In the genomic region with DNA sequence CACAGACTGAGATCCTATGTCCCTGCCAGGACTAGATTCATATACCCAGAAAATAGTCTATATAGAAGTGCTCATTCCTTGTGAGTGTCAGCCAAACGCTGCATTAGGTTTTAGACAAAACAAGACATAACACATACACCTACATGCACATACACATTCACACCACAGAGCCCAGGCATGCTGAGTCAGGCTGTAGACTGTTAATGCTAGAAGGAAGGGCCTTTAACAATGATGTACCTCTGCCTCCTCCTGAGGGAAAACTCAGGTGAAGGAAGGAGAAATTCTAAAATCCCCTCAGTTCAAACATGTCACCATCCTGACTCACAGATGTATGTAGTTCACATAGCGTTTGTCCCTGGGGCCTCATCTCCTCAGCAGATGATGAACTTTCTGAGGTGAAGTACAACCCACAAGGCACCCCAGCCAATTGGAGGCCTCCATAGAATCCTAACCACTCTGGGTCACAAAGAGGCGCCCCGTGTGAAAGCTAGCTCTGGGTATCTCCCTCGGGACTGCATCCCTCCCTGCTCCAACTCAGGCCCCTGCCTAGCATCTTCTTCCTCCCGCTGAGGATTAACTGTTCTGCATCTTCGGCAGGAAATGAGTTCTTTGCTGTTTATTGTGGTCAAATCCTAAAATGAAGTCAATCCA, we compare ENCODE assay signal across 16 cellular contexts. TPM values are rescaled to one million over a fixed set of nuclear protein-coding genes. Genes with fewer than 3 reads are reported as not detected.
DNase-seq lines count a peak whose midpoint lies in the region; ATAC-seq, FAIRE-seq and TF ChIP-seq lines count a peak whose summit lies in the region.
"Had no signal": no experiment of that assay in that cellular context is flagged by ENCODE, and none has a peak within 500 bp of the region (broad histone marks: within the 10 kb centered on the region; RNA-seq: fewer than 3 reads in every experiment).

No MANE protein-coding gene starts in this region.

- no peaks in the 10 kb centered on the region for H3F3A ChIP-seq in GM23338 (replicated peaks; ENCODE audit: low read depth)

- no peak overlapping the region for H3K9ac ChIP-seq in BLaER1

- no peaks in the 10 kb centered on the region for H3K9me3 Mint-ChIP-seq in GM23338
- H3K9me3 Mint-ChIP-seq: CD8-positive, alpha-beta memory T cell; H9 had no signal

- H3K4me3 ChIP-seq in BLaER1 (no peak overlapping the region), GM23338 (no peak overlapping the region), bronchial epithelial cell (ENCODE audit: low read depth, low read length) (no peak overlapping the region)
- H3K4me3 ChIP-seq: K562 had no signal

- H3K4me2 ChIP-seq in BLaER1 (peak overlapping the region; percentile 59), GM23338 (no peak overlapping the region)

- FAIRE-seq in bronchial epithelial cell (lab: Jason Lieb, UNC): no peak
- FAIRE-seq: GM12891, K562 had no signal

- H3K27me3 Mint-ChIP-seq in GM23338 (ENCODE audit: insufficient read depth, low read depth, poor library complexity): peaks cover 2% of the 10 kb centered on the region

- H3K4me1 ChIP-seq in BLaER1 (peaks cover 19% of the 10 kb centered on the region), GM23338 (ENCODE audit: insufficient read depth) (no peaks in the 10 kb centered on the region), foreskin keratinocyte (peaks cover 11% of the 10 kb centered on the region)
- H3K4me1 ChIP-seq: BE2C had no signal

- H4K20me1 ChIP-seq in BLaER1: no peaks in the 10 kb centered on the region
- H4K20me1 ChIP-seq in GM23338 (replicated peaks; ENCODE audit: insufficient read depth): no peaks in the 10 kb centered on the region

- H2AFZ ChIP-seq in GM23338: no peak overlapping the region

- no peaks in the 10 kb centered on the region for H3K27me3 ChIP-seq in BLaER1
- no peaks in the 10 kb centered on the region for H3K27me3 ChIP-seq in GM23338 (ENCODE audit: insufficient read depth)
- no peaks in the 10 kb centered on the region for H3K27me3 ChIP-seq in bronchial epithelial cell (ENCODE audit: control insufficient read depth, insufficient read depth, low read length)
- H3K27me3 ChIP-seq in foreskin keratinocyte: no peaks in the 10 kb centered on the region
- H3K27me3 ChIP-seq: BE2C had no signal

- no peak overlapping the region for H3K27ac Mint-ChIP-seq in GM23338
- H3K27ac Mint-ChIP-seq: CD8-positive, alpha-beta memory T cell; H9 had no signal

- peaks cover 7% of the 10 kb centered on the region for H3K9me2 ChIP-seq in GM23338 (ENCODE audit: insufficient read depth)

- H3K4me3 Mint-ChIP-seq in GM23338: no peak overlapping the region
- H3K4me3 Mint-ChIP-seq: CD8-positive, alpha-beta memory T cell; H9 had no signal

- TF ChIP-seq CTCF in GM23338 (conservative IDR thresholded peaks at IDR 0.05; ENCODE audit: low read depth in 2 of 2) (no peak), bronchial epithelial cell (IDR thresholded peaks at IDR 0.05; ENCODE audit: insufficient read depth, low read length, severe bottlenecking) (no peak), foreskin keratinocyte (conservative IDR thresholded peaks at IDR 0.05) (peak; percentile 47)

- no peak overlapping the region for H3K27ac ChIP-seq in BLaER1
- no peak overlapping the region for H3K27ac ChIP-seq in GM23338 (ENCODE audit: low read depth)
- no peak overlapping the region for H3K27ac ChIP-seq in foreskin keratinocyte

- H3K4me1 Mint-ChIP-seq in GM23338: no peaks in the 10 kb centered on the region
- H3K4me1 Mint-ChIP-seq: CD8-positive, alpha-beta memory T cell; H9 had no signal

- no peaks in the 10 kb centered on the region for H3K79me2 ChIP-seq in GM23338 (replicated peaks; ENCODE audit: insufficient read depth)

- H3K36me3 Mint-ChIP-seq in GM23338 (ENCODE audit: low read depth): no peaks in the 10 kb centered on the region
- H3K36me3 Mint-ChIP-seq: CD8-positive, alpha-beta memory T cell had no signal

- no peaks in the 10 kb centered on the region for H3K9me3 ChIP-seq in BLaER1
- H3K9me3 ChIP-seq: BE2C had no signal

- DNase-seq in GM23338 (ENCODE audit: low spot score) (no peak), bronchial epithelial cell (ENCODE audit: low read depth) (peak; percentile 91), foreskin keratinocyte (peak; percentile 89 to 92), COLO668 (lab: John Stamatoyannopoulos, UW; ENCODE audit: unreplicated experiment) (no peak)
- DNase-seq in stimulated activated naive CD8-positive, alpha-beta T cell treated with anti-CD3 and anti-CD28 coated beads, Interleukin-15, Interleukin-2, amounts not matched to agents 100 U/mL and 50 U/mL, for 24 hours: no peak
- DNase-seq: BE2C; CD8-positive, alpha-beta memory T cell; DMS53; GOT3; H9 had no signal

- H3K36me3 ChIP-seq in BLaER1 (no peaks in the 10 kb centered on the region), GM23338 (ENCODE audit: insufficient read depth) (no peaks in the 10 kb centered on the region), bronchial epithelial cell (ENCODE audit: control insufficient read depth, insufficient read depth, low read length) (no peaks in the 10 kb centered on the region)
- H3K36me3 ChIP-seq: BE2C had no signal

- ATAC-seq in GM23338 (peak; percentile 54), foreskin keratinocyte (peak; percentile 93), HG02970 (IDR thresholded peaks at IDR 0.05; ENCODE audit: low FRiP score, unreplicated experiment) (no peak), HG03342 (IDR thresholded peaks at IDR 0.05; ENCODE audit: unreplicated experiment) (no peak)
- ATAC-seq in stimulated activated naive CD8-positive, alpha-beta T cell treated with anti-CD3 and anti-CD28 coated beads, Interleukin-15, Interleukin-2, amounts not matched to agents 100 U/mL and 50 U/mL, for 24 hours: no peak
- ATAC-seq: K562 had no signal

TF ChIP-seq in GM23338, 12 proteins besides CTCF, POLR2A, EP300 and RAD21:
- TF ChIP-seq NANOG (IDR thresholded peaks at IDR 0.05; ENCODE audit: borderline replicate concordance) (no peak), ZNF114 (CRISPR knock-in tag; IDR thresholded peaks at IDR 0.05) (no peak)

RNA-seq across cellular contexts. Expression of a gene that starts 40.7 kb away (rescaled TPM):
- total RNA-seq in GM23338 (2014; rRNA removed; shearing (Covaris generic)): 1.4 and 2.2 TPM in 2 replicates
- polyA plus RNA-seq in GM23338 (2016; fragmentation: Nextera tagmentation; extraction: Ambion mirVana) (1.4 and 2.8 TPM in 2 replicates), foreskin keratinocyte (0.29 and 0.59 TPM in 2 replicates)
- total RNA-seq in bronchial epithelial cell (0.26 TPM in 1 of 2 replicates, not detected in the other), foreskin keratinocyte (0.39 and 0.44 TPM in 2 replicates)
- total RNA-seq: G401, K562 had no signal
- polyA plus RNA-seq: CD8-positive, alpha-beta memory T cell had no signal

Comparison
In these comparisons a context has a peak if more than half of its experiments do, and no peak if none do; other contexts are left out.
1. ATAC-seq: peak in GM23338 (single experiment) and foreskin keratinocyte (single experiment); none in HG02970 (single experiment), HG03342 (single experiment) and stimulated activated naive CD8-positive, alpha-beta T cell treated with anti-CD3 and anti-CD28 coated beads, Interleukin-15, Interleukin-2, amounts not matched to agents 100 U/mL and 50 U/mL, for 24 hours (single experiment).
2. DNase-seq: peak in bronchial epithelial cell (single experiment) and foreskin keratinocyte (2 of 2); none in GM23338 (single experiment), COLO668 (single experiment) and stimulated activated naive CD8-positive, alpha-beta T cell treated with anti-CD3 and anti-CD28 coated beads, Interleukin-15, Interleukin-2, amounts not matched to agents 100 U/mL and 50 U/mL, for 24 hours (single experiment).